In the genomic region with DNA sequence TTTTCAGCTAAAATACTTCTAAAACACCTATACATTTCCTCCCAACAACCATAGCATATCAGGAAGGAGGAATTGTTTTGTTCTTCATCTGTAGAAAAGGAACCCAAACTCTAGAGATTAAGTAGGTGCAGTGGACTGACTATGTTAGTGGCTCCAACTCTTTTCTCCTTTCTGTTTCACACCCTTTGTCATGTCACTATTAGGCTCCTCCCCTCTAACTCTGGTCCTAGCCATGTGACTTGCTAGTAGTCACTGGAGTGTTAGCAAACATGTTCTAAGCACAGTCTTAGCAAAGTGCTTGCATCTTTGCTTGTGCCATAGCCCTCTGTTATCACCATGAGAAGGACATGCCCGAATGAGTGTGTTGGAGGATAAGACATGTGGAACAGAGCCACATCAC, we compare ENCODE assay signal across 20 cellular contexts. TPM values are rescaled to one million over a fixed set of nuclear protein-coding genes. Genes with fewer than 3 reads are reported as not detected.
DNase-seq lines count a peak whose midpoint lies in the region; ATAC-seq, FAIRE-seq and TF ChIP-seq lines count a peak whose summit lies in the region.
"Had no signal": no experiment of that assay in that cellular context is flagged by ENCODE, and none has a peak within 500 bp of the region (broad histone marks: within the 10 kb centered on the region; RNA-seq: fewer than 3 reads in every experiment).

No MANE protein-coding gene starts in this region.

- no peaks in the 10 kb centered on the region for H3K4me1 ChIP-seq in GM12878 (ENCODE audit: control insufficient read depth, insufficient read depth, low read length)
- H3K4me1 ChIP-seq in upper lobe of left lung, result no peaks in the 10 kb centered on the region
- H3K4me1 ChIP-seq: BLaER1 treated with 17β-estradiol and CSF1 and Interleukin-3, amounts not matched to agents 10 nM and 100 nM; foreskin keratinocyte had no signal

- no peak for TF ChIP-seq CTCF in GM12878 (IDR thresholded peaks at IDR 0.05 in 2 of 3, conservative IDR thresholded peaks at IDR 0.05 in 1 of 3; ENCODE audit: control insufficient read depth in 2 of 3, extremely low read depth in 1 of 3, insufficient read depth in 1 of 3, low read depth in 3 of 3, low read length in 3 of 3)
- TF ChIP-seq CTCF in upper lobe of left lung (IDR thresholded peaks at IDR 0.05), result no peak

- TF ChIP-seq RAD21 in GM12878 (IDR thresholded peaks at IDR 0.05; ENCODE audit: insufficient read depth, low read depth, low read length), result no peak

- TF ChIP-seq POLR2A in GM12878 (IDR thresholded peaks at IDR 0.05; ENCODE audit: low read depth, low read length), result no peak
- no peak for TF ChIP-seq POLR2A in upper lobe of left lung (IDR thresholded peaks at IDR 0.05)

- H3K27ac ChIP-seq in GM12878 (ENCODE audit: control insufficient read depth, insufficient read depth) (no peak overlapping the region), upper lobe of left lung (no peak overlapping the region)
- H3K27ac ChIP-seq: BLaER1 treated with 17β-estradiol and CSF1 and Interleukin-3, amounts not matched to agents 10 nM and 100 nM; foreskin keratinocyte had no signal

- H3K27me3 ChIP-seq in GM12878 (replicated peaks in 1 of 2; ENCODE audit: control insufficient read depth in 2 of 2, insufficient read depth in 2 of 2, low read length in 1 of 2), result no peaks in the 10 kb centered on the region
- H3K27me3 ChIP-seq in upper lobe of left lung, result no peaks in the 10 kb centered on the region
- H3K27me3 ChIP-seq: BLaER1 treated with 17β-estradiol and CSF1 and Interleukin-3, amounts not matched to agents 10 nM and 100 nM; foreskin keratinocyte had no signal

- no peak overlapping the region for H3K4me3 ChIP-seq in GM12878
- no peak overlapping the region for H3K4me3 ChIP-seq in upper lobe of left lung
- H3K4me3 ChIP-seq: BLaER1 treated with 17β-estradiol and CSF1 and Interleukin-3, amounts not matched to agents 10 nM and 100 nM had no signal

- no peak overlapping the region for H3K9ac ChIP-seq in GM12878 (ENCODE audit: control insufficient read depth, insufficient read depth, low read length)
- H3K9ac ChIP-seq: BLaER1 treated with 17β-estradiol and CSF1 and Interleukin-3, amounts not matched to agents 10 nM and 100 nM had no signal

- intact Hi-C loops in GM12878 (cut with micrococcal nuclease; ENCODE audit: unreplicated experiment), result no loop called here

- TF ChIP-seq EP300 in GM12878 (IDR thresholded peaks at IDR 0.05; ENCODE audit: borderline replicate concordance in 1 of 2, control insufficient read depth in 1 of 2, low read depth in 2 of 2, low read length in 2 of 2) (no peak), upper lobe of left lung (IDR thresholded peaks at IDR 0.05) (no peak)

- SMC1A ChIA-PET in GM12878 (lab: Charles Lee; ENCODE audit: uncharacterized antibody, unreplicated experiment), result no interaction called here

- H3K36me3 ChIP-seq in GM12878 (ENCODE audit: control insufficient read depth in 2 of 2, insufficient read depth in 2 of 2, low read length in 1 of 2), result no peaks in the 10 kb centered on the region
- H3K36me3 ChIP-seq in upper lobe of left lung, result no peaks in the 10 kb centered on the region
- H3K36me3 ChIP-seq: BLaER1 treated with 17β-estradiol and CSF1 and Interleukin-3, amounts not matched to agents 10 nM and 100 nM had no signal

- in situ Hi-C loops in GM12878 (cut with MboI), result no loop called here

- no peak for DNase-seq in GM12878 (ENCODE audit: low read depth, low spot score)
- DNase-seq in NCI-H146 (lab: John Stamatoyannopoulos, UW), result no peak
- DNase-seq in NCI-H2171 treated with DMSO at 0.1 percent for 48 hours (lab: John Stamatoyannopoulos, UW), result no peak
- no peak for DNase-seq in upper lobe of left lung
- DNase-seq: cerebellar nuclear complex, DMS79, foreskin keratinocyte, HFFc6, natural killer cell, NCI-H2081 treated with DMSO at 0.1 percent for 48 hours, SHP77 treated with DMSO at 0.1 percent for 48 hours had no signal

- H4K20me1 ChIP-seq in GM12878 (ENCODE audit: control insufficient read depth, insufficient read depth), result no peaks in the 10 kb centered on the region
- H4K20me1 ChIP-seq: BLaER1 treated with 17β-estradiol and CSF1 and Interleukin-3, amounts not matched to agents 10 nM and 100 nM had no signal

- ATAC-seq in GM18868 (IDR thresholded peaks at IDR 0.05; ENCODE audit: unreplicated experiment) (peak; percentile 88), GM21526 (IDR thresholded peaks at IDR 0.05; ENCODE audit: low FRiP score, unreplicated experiment) (peak; percentile 82), HG03039 (IDR thresholded peaks at IDR 0.05; ENCODE audit: unreplicated experiment) (peak; percentile 61), GM12878 (peak; percentile 73), upper lobe of left lung (ENCODE audit: low FRiP score in 2 of 2) (no peak)
- ATAC-seq: foreskin keratinocyte, natural killer cell had no signal

- whole genome bisulfite sequencing in GM12878 (ENCODE audit: insufficient coverage, insufficient replicate concordance, low lambda C conversion rate, missing lambda C conversion rate), result 25% methylated on average over 1 of the region's 1 CpG
- WGBS in upper lobe of left lung, 2 donors, result 44 to 100% methylated on average over 1 of the region's 1 CpG

- H3K4me2 ChIP-seq in GM12878 (ENCODE audit: control insufficient read depth, insufficient read depth), result no peak overlapping the region
- H3K4me2 ChIP-seq: BLaER1 treated with 17β-estradiol and CSF1 and Interleukin-3, amounts not matched to agents 10 nM and 100 nM had no signal

- POLR2A ChIA-PET in GM12878 (lab: Charles Lee), result no interaction called here

- no peaks in the 10 kb centered on the region for H3K79me2 ChIP-seq in GM12878 (ENCODE audit: control insufficient read depth, insufficient read depth, low read length)

- H3K9me3 ChIP-seq in GM12878 (replicated peaks; ENCODE audit: control insufficient read depth, insufficient read depth, low read length) (no peaks in the 10 kb centered on the region), upper lobe of left lung (no peaks in the 10 kb centered on the region)
- H3K9me3 ChIP-seq: BLaER1 treated with 17β-estradiol and CSF1 and Interleukin-3, amounts not matched to agents 10 nM and 100 nM had no signal

- RAD21 ChIA-PET in GM12878 (lab: Charles Lee; ENCODE audit: unreplicated experiment), result no interaction called here

- CTCF ChIA-PET in GM12878 (lab: Yijun Ruan, JAX), result interaction anchor here (1.1 kb wide), 1 partner anchor 46 kb away, joined by 3 read pairs; no protein-coding TSS in a partner anchor

- BruUV-seq in GM12878 (replicated peaks; lab: Mats Ljungman, UMichigan), result no TSS peak

- no peak for FAIRE-seq in GM12878 (lab: Jason Lieb, UNC)

- H2AFZ ChIP-seq in GM12878 (ENCODE audit: control insufficient read depth, low read depth, low read length), result no peak overlapping the region

TF ChIP-seq in GM12878, 131 proteins besides CTCF, POLR2A, EP300 and RAD21 (continues in another document):
- TF ChIP-seq BCL11A (IDR thresholded peaks at IDR 0.05; ENCODE audit: low read depth, low read length), result no peak
- TF ChIP-seq MXI1 (IDR thresholded peaks at IDR 0.05; ENCODE audit: low read depth, low read length), result no peak
- no peak for TF ChIP-seq JUND (IDR thresholded peaks at IDR 0.05; ENCODE audit: low read depth, low read length)
- TF ChIP-seq HCFC1 (IDR thresholded peaks at IDR 0.05; ENCODE audit: low read length), result no peak
- TF ChIP-seq RB1 (IDR thresholded peaks at IDR 0.05; ENCODE audit: borderline replicate concordance), result no peak
- TF ChIP-seq E2F8 (IDR thresholded peaks at IDR 0.05; ENCODE audit: low read depth, partially characterized antibody), result no peak
- no peak for TF ChIP-seq ELK1 (IDR thresholded peaks at IDR 0.05; ENCODE audit: low read depth, low read length)

RNA-seq across cellular contexts. Expression of gene PPP3R2, which starts 55.3 kb away (rescaled TPM):
- total RNA-seq in GM12878 (2013; cell fraction: nucleolus; rRNA removed), result not detected in 2 replicates
- total RNA-seq in GM12878 (2014; rRNA removed) (not detected in 2 replicates), GM12878 (2014; rRNA removed; fragmentation: Illumina TruSeq; extraction: Trizol) (not detected in 2 replicates), GM12878 (2021) (not detected in 2 replicates), upper lobe of left lung (not detected)
- polyA plus RNA-seq in GM12878 (2011; ENCODE audit: low read depth), result not detected
- polyA plus RNA-seq in GM12878 (2011; rRNA removed) (not detected in 2 replicates), GM12878 (2014; fragmentation: Illumina TruSeq; extraction: Trizol) (not detected in 2 replicates), GM12878 (2014; fragmentation: Nextera tagmentation; extraction: Ambion mirVana) (not detected), GM12878 (2014; rRNA removed) (not detected in 2 replicates), GM12878 (2016; fragmentation: Nextera tagmentation; extraction: Ambion mirVana) (not detected)
- polyA plus RNA-seq in GM12878 (2011; cell fraction: cytosol; rRNA removed), result not detected in 2 replicates
- polyA plus RNA-seq in GM12878 (2011; cell fraction: nucleus; rRNA removed), result not detected in 2 replicates
- polyA plus RNA-seq in GM12878 (2012), result not detected in 2 replicates
- polyA minus RNA-seq in GM12878 (2011; rRNA and poly(A)+ RNA removed), result not detected in 2 replicates
- not detected in 2 replicates for polyA minus RNA-seq in GM12878 (2011; cell fraction: cytosol; rRNA and poly(A)+ RNA removed)
- polyA minus RNA-seq in GM12878 (2011; cell fraction: nucleus; rRNA and poly(A)+ RNA removed), result not detected in 2 replicates
- total RNA-seq: activated T-helper 1 cell treated with anti-CD3 and anti-CD28 coated beads, Interleukin-12 subunit alpha, Interleukin-12 subunit beta, Interleukin-2, Interleukin-4 antibody, amounts not matched to agents 30 ng/mL and 10 ng/mL and 1 ng/mL, durations not matched to agents 14 hours and 24 hours and 36 hours; foreskin keratinocyte; HFFc6; lung microvascular endothelial cell; natural killer cell; renal cortical epithelial cell; T-helper 2 cell treated with Interferon-gamma antibody and Interleukin-4, amounts not matched to agents 100 ng/mL and 5 ng/mL, for 36 hours had no signal
- polyA plus RNA-seq: adipose tissue, foreskin keratinocyte had no signal

Comparison
In these comparisons a context has a peak if more than half of its experiments do, and no peak if none do; other contexts are left out.
1. ATAC-seq: peak in GM18868 (single experiment), GM21526 (single experiment), HG03039 (single experiment) and GM12878 (single experiment); none in upper lobe of left lung (0 of 2).